12 cellular contexts compared by ENCODE assay signal in genomic region chr17:63426041-63426916, GRCh38. TPM values are rescaled to one million over a fixed set of nuclear protein-coding genes. Genes with fewer than 3 reads are reported as not detected.
A peak's percentile ranks its signal among the peaks of the same experiment; 100 is the strongest.
DNase-seq lines count a peak whose midpoint lies in the region; ATAC-seq and TF ChIP-seq lines count a peak whose summit lies in the region.
"Had no signal": no experiment of that assay in that cellular context is flagged by ENCODE, and none has a peak within 500 bp of the region (broad histone marks: within the 10 kb centered on the region; RNA-seq: fewer than 3 reads in every experiment).

No MANE protein-coding gene starts in this region.

- no peak for ATAC-seq in CD4-positive, alpha-beta T cell (ENCODE audit: poor library complexity)
- ATAC-seq in GM21367 (IDR thresholded peaks at IDR 0.05; ENCODE audit: unreplicated experiment): no peak

- no peak overlapping the region for H3K4me3 ChIP-seq in trophoblast cell (ENCODE audit: low read depth, low read length)
- H3K4me3 ChIP-seq: gastrocnemius medialis, prostate gland, thyroid gland had no signal

- H3K4ac ChIP-seq in H9 (ENCODE audit: low read depth, low read length): no peak overlapping the region
- H3K4ac ChIP-seq in trophoblast cell (ENCODE audit: low read depth, low read length): no peak overlapping the region

- H3K14ac ChIP-seq in H9 (ENCODE audit: insufficient read depth, low read length): no peak overlapping the region
- H3K14ac ChIP-seq in trophoblast cell (ENCODE audit: low read length): no peak overlapping the region

- no peak overlapping the region for H4K12ac ChIP-seq in trophoblast cell (ENCODE audit: low read depth, low read length)

- no peak overlapping the region for H3K4me3 Mint-ChIP-seq in CD4-positive, alpha-beta T cell
- H3K4me3 Mint-ChIP-seq in H9 (no peak overlapping the region), brain (no peak overlapping the region)
- H3K4me3 Mint-ChIP-seq in activated CD4-positive, alpha-beta T cell treated with anti-CD3 and anti-CD28 coated beads, Interleukin-2, amount 10 ng/mL, durations not matched to agents 7 days and 5 days: no peak overlapping the region
- H3K4me3 Mint-ChIP-seq: activated naive CD4-positive, alpha-beta T cell treated with anti-CD3 and anti-CD28 coated beads, Interleukin-2, amount 10 ng/mL, durations not matched to agents 7 days and 5 days; nephron progenitor cell had no signal

- peaks cover 8% of the 10 kb centered on the region; the same call in 1 of the 2 replicates for H3K4me1 ChIP-seq in H9 (ENCODE audit: insufficient read depth, low read length)
- peaks cover 9 to 15% of the 10 kb centered on the region in 2 experiments for H3K4me1 ChIP-seq in trophoblast cell (ENCODE audit: control insufficient read depth in 1 of 2, insufficient read depth in 2 of 2, low read length in 2 of 2)
- H3K4me1 ChIP-seq: thyroid gland had no signal

- CTCF ChIA-PET in CD4-positive, alpha-beta T cell (lab: Charles Lee): interaction anchor here (0.6 to 3.4 kb wide), 29 partner anchors 9 to 422 kb away, joined by 3 to 70 read pairs (median 5); partner anchors contain the start of genes ACE, CYB561, MAP3K3 and TACO1
- CTCF ChIA-PET in activated CD4-positive, alpha-beta T cell treated with anti-CD3 and anti-CD28 coated beads, Interleukin-2, amount 10 ng/mL, durations not matched to agents 7 days and 5 days (lab: Charles Lee): interaction anchor here (0.6 to 7.0 kb wide), 35 partner anchors 9 to 878 kb away, joined by 3 to 60 read pairs (median 4); partner anchors contain the start of genes ACE, CCDC47, CYB561 and DDX42

- H3K9ac ChIP-seq in H9 (ENCODE audit: extremely low read depth, insufficient read length, low read length) (no peak overlapping the region), trophoblast cell (ENCODE audit: low read length) (no peak overlapping the region)

- WGBS in H9 (ENCODE audit: extremely low coverage, insufficient read length, low lambda C conversion rate): no CpG with 5 or more reads among the region's 22 CpGs
- no CpG with 5 or more reads among the region's 22 CpGs for WGBS in trophoblast cell (ENCODE audit: extremely low coverage, insufficient coverage, insufficient read length)

- H2BK20ac ChIP-seq in H9 (ENCODE audit: low read depth, low read length, poor library complexity, severe bottlenecking): no peak overlapping the region

- H2AFZ ChIP-seq in H9 (ENCODE audit: low read length): no peak overlapping the region
- no peak overlapping the region for H2AFZ ChIP-seq in trophoblast cell (ENCODE audit: insufficient read depth, low read length, poor library complexity)

- H3K4me1 Mint-ChIP-seq in CD4-positive, alpha-beta T cell (ENCODE audit: low read depth): peaks cover 34% of the 10 kb centered on the region
- peaks cover 33 to 38% of the 10 kb centered on the region in 2 experiments for H3K4me1 Mint-ChIP-seq in H9
- H3K4me1 Mint-ChIP-seq in brain: peaks cover 43% of the 10 kb centered on the region
- peaks cover 48% of the 10 kb centered on the region for H3K4me1 Mint-ChIP-seq in activated CD4-positive, alpha-beta T cell treated with anti-CD3 and anti-CD28 coated beads, Interleukin-2, amount 10 ng/mL, durations not matched to agents 7 days and 5 days

- H2BK5ac ChIP-seq in H9 (ENCODE audit: insufficient read length, low read length) (no peak overlapping the region), trophoblast cell (ENCODE audit: low read depth, low read length, poor library complexity) (no peak overlapping the region)

- H4K91ac ChIP-seq in H9 (ENCODE audit: insufficient read length, low read depth, low read length): no peak overlapping the region
- H4K91ac ChIP-seq in trophoblast cell (ENCODE audit: low read depth, low read length): no peak overlapping the region

- H3K27me3 ChIP-seq in CD4-positive, alpha-beta T cell (ENCODE audit: control insufficient read depth, insufficient read depth, low read length): no peaks in the 10 kb centered on the region
- no peaks in the 10 kb centered on the region for H3K27me3 ChIP-seq in H9 (ENCODE audit: insufficient read depth, low read length)
- H3K27me3 ChIP-seq in trophoblast cell (ENCODE audit: insufficient read depth, low read length): no peaks in the 10 kb centered on the region
- H3K27me3 ChIP-seq: gastrocnemius medialis, thyroid gland had no signal

- POLR2A ChIA-PET in CD4-positive, alpha-beta T cell (lab: Charles Lee): interaction anchor here (0.6 to 5.7 kb wide), 15 partner anchors 9 to 272 kb away, joined by 3 to 31 read pairs (median 3); partner anchors contain the start of genes ACE and MAP3K3
- POLR2A ChIA-PET in activated CD4-positive, alpha-beta T cell treated with anti-CD3 and anti-CD28 coated beads, Interleukin-2, amount 10 ng/mL, durations not matched to agents 7 days and 5 days (lab: Charles Lee): interaction anchor here (0.6 kb wide), 1 partner anchor 196 kb away, joined by 3 read pairs; the partner anchor contains the start of gene MAP3K3

- peaks cover 44 to 58% of the 10 kb centered on the region in 2 experiments for H3K36me3 ChIP-seq in trophoblast cell (ENCODE audit: control insufficient read depth in 1 of 2, insufficient read depth in 2 of 2, low read length in 2 of 2)
- H3K36me3 ChIP-seq: gastrocnemius medialis, prostate gland, thyroid gland had no signal

- H3K79me2 ChIP-seq in H9 (ENCODE audit: insufficient read depth, low read length) (no peaks in the 10 kb centered on the region), trophoblast cell (ENCODE audit: control insufficient read depth, insufficient read depth, low read length, poor library complexity) (no peaks in the 10 kb centered on the region)

- no peaks in the 10 kb centered on the region for H3K9me3 Mint-ChIP-seq in CD4-positive, alpha-beta T cell
- no peaks in the 10 kb centered on the region; a peak in 1 of 5 replicates for H3K9me3 Mint-ChIP-seq in H9
- no peaks in the 10 kb centered on the region for H3K9me3 Mint-ChIP-seq in brain
- H3K9me3 Mint-ChIP-seq in activated CD4-positive, alpha-beta T cell treated with anti-CD3 and anti-CD28 coated beads, Interleukin-2, amount 10 ng/mL, durations not matched to agents 7 days and 5 days: no peaks in the 10 kb centered on the region
- H3K9me3 Mint-ChIP-seq: activated naive CD4-positive, alpha-beta T cell treated with anti-CD3 and anti-CD28 coated beads, Interleukin-2, amount 10 ng/mL, durations not matched to agents 7 days and 5 days; nephron progenitor cell had no signal

- no peaks in the 10 kb centered on the region for H3K23me2 ChIP-seq in H9 (ENCODE audit: insufficient read length, low read depth, low read length, poor library complexity, severe bottlenecking)

- H2AK5ac ChIP-seq in H9 (ENCODE audit: insufficient read length, low read length) (no peak overlapping the region), trophoblast cell (ENCODE audit: low read length) (no peak overlapping the region)

- H3K79me1 ChIP-seq in H9 (ENCODE audit: insufficient read depth, low read depth, low read length, poor library complexity, severe bottlenecking): no peaks in the 10 kb centered on the region
- H3K79me1 ChIP-seq in trophoblast cell (ENCODE audit: low read length): no peaks in the 10 kb centered on the region

- intact Hi-C loops in CD4-positive, alpha-beta T cell (cut with DNase I, micrococcal nuclease): loop anchor here in 1 of 2 experiments (10.0 kb wide), 1 partner anchor 409 kb away; no protein-coding TSS in a partner anchor

- no peak overlapping the region for H3K27ac ChIP-seq in CD4-positive, alpha-beta T cell (ENCODE audit: low read depth, low read length)
- H3K27ac ChIP-seq in H9 (ENCODE audit: insufficient read length, low read depth, low read length) (no peak overlapping the region), trophoblast cell (ENCODE audit: low read depth, low read length) (no peak overlapping the region)
- H3K27ac ChIP-seq: gastrocnemius medialis, prostate gland, thyroid gland had no signal

- no peak overlapping the region for H3T11ph ChIP-seq in H9 (ENCODE audit: low read length)

- no peak overlapping the region for H4K5ac ChIP-seq in H9 (ENCODE audit: insufficient read length, low read depth, low read length)

- H3K4me2 ChIP-seq in H9 (ENCODE audit: insufficient read depth, insufficient read length, low read length) (no peak overlapping the region), trophoblast cell (ENCODE audit: low read length) (no peak overlapping the region)

- H2BK15ac ChIP-seq in H9 (ENCODE audit: low read depth, low read length): no peak overlapping the region

- peak overlapping the region; percentile 60 for H3K27ac Mint-ChIP-seq in CD4-positive, alpha-beta T cell
- no peak overlapping the region for H3K27ac Mint-ChIP-seq in H9
- H3K27ac Mint-ChIP-seq in brain: peak overlapping the region in 4 of 5 experiments; percentile 12 to 85 (median 42)
- H3K27ac Mint-ChIP-seq in activated CD4-positive, alpha-beta T cell treated with anti-CD3 and anti-CD28 coated beads, Interleukin-2, amount 10 ng/mL, durations not matched to agents 7 days and 5 days: no peak overlapping the region
- H3K27ac Mint-ChIP-seq: activated naive CD4-positive, alpha-beta T cell treated with anti-CD3 and anti-CD28 coated beads, Interleukin-2, amount 10 ng/mL, durations not matched to agents 7 days and 5 days; nephron progenitor cell had no signal

- H3K56ac ChIP-seq in H9 (ENCODE audit: insufficient read length, low read depth, low read length): no peak overlapping the region

- peaks cover 2% of the 10 kb centered on the region for H3K36me3 Mint-ChIP-seq in CD4-positive, alpha-beta T cell (ENCODE audit: low read depth)
- H3K36me3 Mint-ChIP-seq in H9 (ENCODE audit: insufficient read depth in 1 of 3, low read depth in 3 of 3) (no peaks in the 10 kb centered on the region; a peak in 1 of 7 replicates), brain (peaks cover 8% of the 10 kb centered on the region)
- peaks cover under 1% of the 10 kb centered on the region for H3K36me3 Mint-ChIP-seq in activated CD4-positive, alpha-beta T cell treated with anti-CD3 and anti-CD28 coated beads, Interleukin-2, amount 10 ng/mL, durations not matched to agents 7 days and 5 days (ENCODE audit: low read depth)
- H3K36me3 Mint-ChIP-seq: activated naive CD4-positive, alpha-beta T cell treated with anti-CD3 and anti-CD28 coated beads, Interleukin-2, amount 10 ng/mL, durations not matched to agents 7 days and 5 days had no signal

- H3K18ac ChIP-seq in H9 (ENCODE audit: insufficient read length, low read depth, low read length) (no peak overlapping the region), trophoblast cell (ENCODE audit: low read length) (peak overlapping the region; percentile 2)

- no peak for TF ChIP-seq CTCF in CD4-positive, alpha-beta T cell (IDR thresholded peaks at IDR 0.05)
- TF ChIP-seq CTCF in H9 (conservative IDR thresholded peaks at IDR 0.05) (no peak), brain (conservative IDR thresholded peaks at IDR 0.05) (no peak)

- no peaks in the 10 kb centered on the region for H3K27me3 Mint-ChIP-seq in CD4-positive, alpha-beta T cell
- no peaks in the 10 kb centered on the region; the same call in 1 of the 2 replicates for H3K27me3 Mint-ChIP-seq in H9 (ENCODE audit: low read depth)
- peaks cover 2% of the 10 kb centered on the region for H3K27me3 Mint-ChIP-seq in brain
- peaks cover 2% of the 10 kb centered on the region for H3K27me3 Mint-ChIP-seq in activated CD4-positive, alpha-beta T cell treated with anti-CD3 and anti-CD28 coated beads, Interleukin-2, amount 10 ng/mL, durations not matched to agents 7 days and 5 days

- H2BK12ac ChIP-seq in H9 (ENCODE audit: insufficient read length, low read depth, low read length) (no peak overlapping the region), trophoblast cell (ENCODE audit: low read length) (no peak overlapping the region)

- H4K20me1 ChIP-seq in H9 (ENCODE audit: control insufficient read depth, insufficient read depth, insufficient read length): no peaks in the 10 kb centered on the region

- H3K9me3 ChIP-seq in CD4-positive, alpha-beta T cell (ENCODE audit: control insufficient read depth, low read length): no peaks in the 10 kb centered on the region
- H3K9me3 ChIP-seq in H9 (ENCODE audit: control insufficient read depth, low read depth, low read length) (no peaks in the 10 kb centered on the region), trophoblast cell (ENCODE audit: insufficient read depth, low read depth, low read length) (no peaks in the 10 kb centered on the region)
- H3K9me3 ChIP-seq: gastrocnemius medialis, prostate gland, thyroid gland had no signal

- H2BK120ac ChIP-seq in H9 (ENCODE audit: low read depth, low read length, poor library complexity, severe bottlenecking) (no peak overlapping the region), trophoblast cell (ENCODE audit: insufficient read depth, low read length, poor library complexity) (no peak overlapping the region)

- H4K8ac ChIP-seq in H9 (replicated peaks; ENCODE audit: insufficient read length, low read depth, low read length) (no peak overlapping the region), trophoblast cell (ENCODE audit: low read depth, low read length) (no peak overlapping the region)

- no peak overlapping the region for H3K23ac ChIP-seq in H9 (ENCODE audit: insufficient read length, low read depth, low read length)
- no peak overlapping the region for H3K23ac ChIP-seq in trophoblast cell (ENCODE audit: low read length)

- no peak for DNase-seq in CD4-positive, alpha-beta T cell
- DNase-seq in H9 (peak; percentile 32), trophoblast cell (no peak), T-helper 1 cell (no peak)
- no peak for DNase-seq in activated CD4-positive, alpha-beta T cell treated with anti-CD3 and anti-CD28 coated beads, Interleukin-2, amount 10 ng/mL, durations not matched to agents 7 days and 5 days

RNA-seq across cellular contexts. Expression of gene CYB561, which starts 19.8 kb away (rescaled TPM):
- total RNA-seq in CD4-positive, alpha-beta T cell: 10 to 100 TPM; 17.4 to 18.1 TPM
- total RNA-seq in H9 (2021): 20.7 and 21.8 TPM in 2 replicates
- polyA plus RNA-seq in brain (ENCODE audit: insufficient read depth, low read depth, low replicate concordance): 46.1 TPM
- 15.7 and 18.0 TPM in 2 replicates for polyA plus RNA-seq in trophoblast cell (2013)
- 1 to 10 TPM; 7.9 to 9.5 TPM for total RNA-seq in activated CD4-positive, alpha-beta T cell treated with anti-CD3 and anti-CD28 coated beads, Interleukin-2, amount 10 ng/mL, durations not matched to agents 7 days and 5 days

RNA-seq across cellular contexts. Expression of gene ACE, which starts 50.6 kb away (rescaled TPM):
- total RNA-seq in CD4-positive, alpha-beta T cell: 10 to 100 TPM in 1 of 2 experiments, 1 to 10 TPM in 1; 7.4 to 10.2 TPM
- 4.8 and 5.4 TPM in 2 replicates for total RNA-seq in H9 (2021)
- 16.6 TPM for polyA plus RNA-seq in brain (ENCODE audit: insufficient read depth, low read depth, low replicate concordance)
- polyA plus RNA-seq in trophoblast cell (2013): 0.25 and 0.39 TPM in 2 replicates
- 1 to 10 TPM; 4.1 to 5.9 TPM for total RNA-seq in activated CD4-positive, alpha-beta T cell treated with anti-CD3 and anti-CD28 coated beads, Interleukin-2, amount 10 ng/mL, durations not matched to agents 7 days and 5 days

Comparison
In these comparisons a context has a peak if more than half of its experiments do, and no peak if none do; other contexts are left out.
1. H3K27ac Mint-ChIP-seq: peak in CD4-positive, alpha-beta T cell (single experiment) and brain (4 of 5); none in H9 (0 of 3) and activated CD4-positive, alpha-beta T cell treated with anti-CD3 and anti-CD28 coated beads, Interleukin-2, amount 10 ng/mL, durations not matched to agents 7 days and 5 days (single experiment).